9 cellular contexts compared by ENCODE assay signal in the genomic region with DNA sequence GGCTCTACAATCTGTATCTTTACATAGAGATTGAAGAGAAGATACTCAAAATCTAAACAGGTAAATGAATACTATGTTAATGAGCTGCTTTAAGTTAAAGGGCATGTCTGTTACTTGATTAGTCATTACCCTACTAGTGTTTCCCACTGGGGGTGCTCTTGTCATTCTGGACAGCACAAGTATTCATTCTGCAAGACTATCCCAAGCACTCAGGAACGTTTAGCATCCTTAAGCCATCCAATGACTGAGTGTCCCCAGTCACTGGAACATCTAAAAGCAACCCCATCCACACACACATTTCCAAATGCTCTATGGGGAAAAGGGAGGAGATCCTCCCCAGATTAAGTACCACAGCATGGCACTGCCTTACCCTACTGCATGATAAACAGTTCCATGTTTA. TPM values are rescaled to one million over a fixed set of nuclear protein-coding genes. Genes with fewer than 3 reads are reported as not detected.
DNase-seq lines count a peak whose midpoint lies in the region; ATAC-seq and TF ChIP-seq lines count a peak whose summit lies in the region.
"Had no signal": no experiment of that assay in that cellular context is flagged by ENCODE, and none has a peak within 500 bp of the region (broad histone marks: within the 10 kb centered on the region; RNA-seq: fewer than 3 reads in every experiment).

No MANE protein-coding gene starts in this region.

- no peak overlapping the region for H3K4me3 ChIP-seq in BE2C (ENCODE audit: low read depth, low read length)
- no peak overlapping the region for H3K4me3 ChIP-seq in tibial artery

- peak; percentile 55 for ATAC-seq in GM18519 (IDR thresholded peaks at IDR 0.05; ENCODE audit: low FRiP score, unreplicated experiment)
- ATAC-seq in HG03139 (IDR thresholded peaks at IDR 0.05; ENCODE audit: unreplicated experiment) = peak; percentile 49

- H3K9me3 ChIP-seq in BE2C (no peaks in the 10 kb centered on the region), tibial artery (no peaks in the 10 kb centered on the region)

- peaks cover 11% of the 10 kb centered on the region for H3K36me3 ChIP-seq in BE2C
- H3K36me3 ChIP-seq in tibial artery = peaks cover 0 to 7% (median under 1%) of the 10 kb centered on the region in 3 donors

- intact Hi-C loops in tibial artery (cut with DNase I; ENCODE audit: low total_unique reads) = loop anchor here (10.0 kb wide), 1 partner anchor 201 kb away; no protein-coding TSS in a partner anchor

- TF ChIP-seq CTCF in BE2C (IDR thresholded peaks at IDR 0.05; ENCODE audit: low read depth, low read length) = peak; percentile 55
- peak; percentile 17 to 29 for TF ChIP-seq CTCF in tibial artery (IDR thresholded peaks at IDR 0.05)

- no peaks in the 10 kb centered on the region for H3K27me3 ChIP-seq in BE2C
- H3K27me3 ChIP-seq in tibial artery = no peaks in the 10 kb centered on the region

- no peak overlapping the region for H3K27ac ChIP-seq in tibial artery

- H3K4me1 ChIP-seq in BE2C (no peaks in the 10 kb centered on the region; the same call in 1 of the 2 replicates), tibial artery (peaks cover 0 to 15% (median 13%) of the 10 kb centered on the region in 4 donors)

- DNase-seq in BE2C (no peak), SW480 (ENCODE audit: low spot score) (peak; percentile 65), germinal center (ENCODE audit: low spot score) (peak; percentile 46), tibial artery (no peak), NCI-H1105 (lab: John Stamatoyannopoulos, UW) (no peak), anterior cingulate cortex (lab: John Stamatoyannopoulos, UW) (no peak)
- DNase-seq: left cardiac atrium had no signal

RNA-seq across cellular contexts. Expression of a gene that starts 25.7 kb away (rescaled TPM):
- 63.8 TPM for polyA plus RNA-seq in BE2C (2012; ENCODE audit: insufficient read depth, insufficient read length, low read depth)

Comparison
In these comparisons a context has a peak if more than half of its experiments do, and no peak if none do; other contexts are left out.
1. DNase-seq: peak in SW480 (single experiment) and germinal center (single experiment); none in BE2C (single experiment), tibial artery (0 of 2), NCI-H1105 (single experiment) and anterior cingulate cortex (0 of 58).